11 cellular contexts compared by ENCODE assay signal in the genomic region with DNA sequence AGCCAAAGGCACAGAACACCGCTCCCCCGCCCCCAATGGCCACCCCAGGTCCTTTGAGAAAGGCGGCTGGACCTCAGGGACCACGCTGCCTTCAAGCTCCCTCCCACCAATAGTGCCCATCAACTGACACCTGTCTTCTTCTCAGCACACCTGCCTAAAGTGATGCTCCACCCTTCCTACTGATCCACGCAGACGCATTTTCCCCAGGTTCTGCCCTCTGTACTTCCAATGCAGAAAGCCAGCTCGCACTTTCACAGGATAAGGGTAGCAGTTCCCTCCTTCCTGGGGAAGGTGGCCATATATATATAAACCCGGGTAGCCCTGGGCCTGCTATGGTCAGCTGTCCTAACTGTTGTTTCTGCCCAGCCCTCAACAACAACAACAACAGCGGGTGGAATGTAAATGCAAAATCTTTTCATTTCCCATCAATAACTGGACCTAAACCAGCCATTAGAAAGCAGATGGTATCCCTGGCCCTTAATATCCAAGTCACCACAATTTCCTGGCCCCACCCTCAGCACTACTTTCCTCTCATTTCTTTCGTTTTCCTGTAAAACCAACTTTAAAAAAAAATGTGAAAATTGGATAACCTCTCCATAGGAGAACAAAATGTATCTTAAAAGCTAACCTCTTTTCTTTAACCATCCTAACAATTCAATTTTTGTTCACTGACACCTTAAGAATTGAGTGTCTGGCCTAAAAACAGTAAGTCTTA. TPM values are rescaled to one million over a fixed set of nuclear protein-coding genes. Genes with fewer than 3 reads are reported as not detected.
DNase-seq lines count a peak whose midpoint lies in the region; ATAC-seq and TF ChIP-seq lines count a peak whose summit lies in the region.
"Had no signal": no experiment of that assay in that cellular context is flagged by ENCODE, and none has a peak within 500 bp of the region (broad histone marks: within the 10 kb centered on the region; RNA-seq: fewer than 3 reads in every experiment).

No MANE protein-coding gene starts in this region.

- H3K4me3 Mint-ChIP-seq in activated T-cell treated with anti-CD3 and anti-CD28 coated beads, Interleukin-2, amount 50 U/mL, for 24 hours: peak overlapping the region; percentile 64
- H3K4me3 Mint-ChIP-seq in activated T-cell treated with anti-CD3 and anti-CD28 coated beads, Interleukin-2, amount 50 U/mL, for 72 hours: peak overlapping the region in 1 of 2 donors; percentile 65
- H3K4me3 Mint-ChIP-seq in activated B cell treated with CpG ODN at 0.5 μM for 24 hours: peak overlapping the region; percentile 11
- H3K4me3 Mint-ChIP-seq in type B pancreatic cell: peak overlapping the region; percentile 81
- no peak overlapping the region for H3K4me3 Mint-ChIP-seq in activated CD8-positive, alpha-beta T cell treated with anti-CD3 and anti-CD28 coated beads, Interleukin-2, amount 10 ng/mL, durations not matched to agents 7 days and 5 days

- no peak for ATAC-seq in activated T-cell treated with anti-CD3 and anti-CD28 coated beads, Interleukin-2, amount 50 U/mL, for 72 hours (replicated peaks in 1 of 2)
- ATAC-seq in activated B cell treated with CpG ODN at 0.5 μM for 24 hours (ENCODE audit: low read depth) (no peak), HG03460 (IDR thresholded peaks at IDR 0.05; ENCODE audit: unreplicated experiment) (no peak)
- ATAC-seq in activated CD8-positive, alpha-beta T cell treated with anti-CD3 and anti-CD28 coated beads, Interleukin-2, amount 10 ng/mL, durations not matched to agents 7 days and 5 days: no peak
- ATAC-seq: right lobe of liver had no signal

- CTCF ChIA-PET in activated B cell treated with CpG ODN at 0.5 μM for 24 hours (lab: Charles Lee): no interaction called here
- CTCF ChIA-PET in activated CD8-positive, alpha-beta T cell treated with anti-CD3 and anti-CD28 coated beads, Interleukin-2, amount 10 ng/mL, durations not matched to agents 7 days and 5 days (lab: Charles Lee): no interaction called here

- DNase-seq in activated T-cell treated with anti-CD3 and anti-CD28 coated beads, Interleukin-2, amount 50 U/mL, for 24 hours: no peak
- DNase-seq in activated T-cell treated with anti-CD3 and anti-CD28 coated beads, Interleukin-2, amount 50 U/mL, for 72 hours: no peak
- no peak for DNase-seq in activated B cell treated with CpG ODN at 0.5 μM for 24 hours
- DNase-seq in type B pancreatic cell (ENCODE audit: extremely low spot score, unreplicated experiment): no peak
- no peak for DNase-seq in NCI-H187 (lab: John Stamatoyannopoulos, UW)
- DNase-seq in activated CD8-positive, alpha-beta T cell treated with anti-CD3 and anti-CD28 coated beads, Interleukin-2, amount 10 ng/mL, durations not matched to agents 7 days and 5 days: no peak
- DNase-seq: hippocampal formation, right lobe of liver had no signal

- no peaks in the 10 kb centered on the region for H3K36me3 ChIP-seq in iPS-18a (ENCODE audit: control insufficient read depth, low read depth, low read length)
- H3K36me3 ChIP-seq: right lobe of liver had no signal

- peak overlapping the region; percentile 85 for H3K4me3 ChIP-seq in iPS-18a (ENCODE audit: low read length)

- H3K4me1 ChIP-seq in iPS-18a (ENCODE audit: control insufficient read depth, low read depth, low read length): peaks cover 21% of the 10 kb centered on the region

- H3K36me3 Mint-ChIP-seq in activated T-cell treated with anti-CD3 and anti-CD28 coated beads, Interleukin-2, amount 50 U/mL, for 24 hours (ENCODE audit: low read depth): no peaks in the 10 kb centered on the region
- H3K36me3 Mint-ChIP-seq in activated T-cell treated with anti-CD3 and anti-CD28 coated beads, Interleukin-2, amount 50 U/mL, for 72 hours (ENCODE audit: insufficient read depth in 2 of 2): peaks cover 0 to 2% of the 10 kb centered on the region in 2 donors
- H3K36me3 Mint-ChIP-seq in activated B cell treated with CpG ODN at 0.5 μM for 24 hours (ENCODE audit: low read depth): peaks cover 1% of the 10 kb centered on the region
- peaks cover 8% of the 10 kb centered on the region for H3K36me3 Mint-ChIP-seq in type B pancreatic cell
- H3K36me3 Mint-ChIP-seq in activated CD8-positive, alpha-beta T cell treated with anti-CD3 and anti-CD28 coated beads, Interleukin-2, amount 10 ng/mL, durations not matched to agents 7 days and 5 days (ENCODE audit: low read depth): no peaks in the 10 kb centered on the region

- H3K27me3 ChIP-seq in iPS-18a (ENCODE audit: control insufficient read depth, insufficient read depth, low read length): peaks cover 23% of the 10 kb centered on the region
- H3K27me3 ChIP-seq: right lobe of liver had no signal

- no peak overlapping the region for H3K27ac ChIP-seq in iPS-18a (ENCODE audit: low read length)
- H3K27ac ChIP-seq: right lobe of liver had no signal

- H3K27ac Mint-ChIP-seq in activated T-cell treated with anti-CD3 and anti-CD28 coated beads, Interleukin-2, amount 50 U/mL, for 24 hours: no peak overlapping the region
- H3K27ac Mint-ChIP-seq in activated T-cell treated with anti-CD3 and anti-CD28 coated beads, Interleukin-2, amount 50 U/mL, for 72 hours: no peak overlapping the region
- no peak overlapping the region for H3K27ac Mint-ChIP-seq in activated B cell treated with CpG ODN at 0.5 μM for 24 hours
- peak overlapping the region; percentile 75 for H3K27ac Mint-ChIP-seq in type B pancreatic cell
- H3K27ac Mint-ChIP-seq in activated CD8-positive, alpha-beta T cell treated with anti-CD3 and anti-CD28 coated beads, Interleukin-2, amount 10 ng/mL, durations not matched to agents 7 days and 5 days: no peak overlapping the region
- H3K27ac Mint-ChIP-seq: stimulated activated naive CD8-positive, alpha-beta T cell treated with anti-CD3 and anti-CD28 coated beads, Interleukin-15, Interleukin-2, amounts not matched to agents 100 ng/mL and 50 ng/mL, for 24 hours had no signal

- TF ChIP-seq CTCF in activated B cell treated with CpG ODN at 0.5 μM for 24 hours (IDR thresholded peaks at IDR 0.05) (no peak), type B pancreatic cell (conservative IDR thresholded peaks at IDR 0.05) (no peak)

- intact Hi-C loops in activated B cell treated with CpG ODN at 0.5 μM for 24 hours (cut with micrococcal nuclease): no loop called here

- no peaks in the 10 kb centered on the region for H3K9me3 ChIP-seq in iPS-18a (ENCODE audit: control insufficient read depth, low read depth, low read length)
- H3K9me3 ChIP-seq: right lobe of liver had no signal

- H3K9ac ChIP-seq in iPS-18a (ENCODE audit: low read length): peak overlapping the region; percentile 82

- peaks cover 8% of the 10 kb centered on the region for H3K4me1 Mint-ChIP-seq in activated T-cell treated with anti-CD3 and anti-CD28 coated beads, Interleukin-2, amount 50 U/mL, for 24 hours (ENCODE audit: low read depth)
- H3K4me1 Mint-ChIP-seq in activated T-cell treated with anti-CD3 and anti-CD28 coated beads, Interleukin-2, amount 50 U/mL, for 72 hours (ENCODE audit: low read depth): peaks cover 7% of the 10 kb centered on the region
- H3K4me1 Mint-ChIP-seq in activated B cell treated with CpG ODN at 0.5 μM for 24 hours: peaks cover 7% of the 10 kb centered on the region
- H3K4me1 Mint-ChIP-seq in type B pancreatic cell (ENCODE audit: unreplicated experiment): peaks cover 36% of the 10 kb centered on the region
- H3K4me1 Mint-ChIP-seq in activated CD8-positive, alpha-beta T cell treated with anti-CD3 and anti-CD28 coated beads, Interleukin-2, amount 10 ng/mL, durations not matched to agents 7 days and 5 days (ENCODE audit: low read depth): peaks cover 15% of the 10 kb centered on the region

- peaks cover 55% of the 10 kb centered on the region for H3K27me3 Mint-ChIP-seq in activated T-cell treated with anti-CD3 and anti-CD28 coated beads, Interleukin-2, amount 50 U/mL, for 24 hours
- peaks cover 54% of the 10 kb centered on the region for H3K27me3 Mint-ChIP-seq in activated T-cell treated with anti-CD3 and anti-CD28 coated beads, Interleukin-2, amount 50 U/mL, for 72 hours (ENCODE audit: low read depth)
- H3K27me3 Mint-ChIP-seq in activated B cell treated with CpG ODN at 0.5 μM for 24 hours: peaks cover 33% of the 10 kb centered on the region
- H3K27me3 Mint-ChIP-seq in type B pancreatic cell: no peaks in the 10 kb centered on the region
- H3K27me3 Mint-ChIP-seq in activated CD8-positive, alpha-beta T cell treated with anti-CD3 and anti-CD28 coated beads, Interleukin-2, amount 10 ng/mL, durations not matched to agents 7 days and 5 days (ENCODE audit: low read depth): peaks cover 34% of the 10 kb centered on the region

- POLR2A ChIA-PET in activated B cell treated with CpG ODN at 0.5 μM for 24 hours (lab: Charles Lee): interaction anchor here (0.6 kb wide), 1 partner anchor 154 kb away, joined by 3 read pairs; no protein-coding TSS in a partner anchor
- POLR2A ChIA-PET in activated CD8-positive, alpha-beta T cell treated with anti-CD3 and anti-CD28 coated beads, Interleukin-2, amount 10 ng/mL, durations not matched to agents 7 days and 5 days (lab: Charles Lee): no interaction called here

- H3K9me3 Mint-ChIP-seq in activated T-cell treated with anti-CD3 and anti-CD28 coated beads, Interleukin-2, amount 50 U/mL, for 24 hours: no peaks in the 10 kb centered on the region
- H3K9me3 Mint-ChIP-seq in activated T-cell treated with anti-CD3 and anti-CD28 coated beads, Interleukin-2, amount 50 U/mL, for 72 hours: no peaks in the 10 kb centered on the region
- H3K9me3 Mint-ChIP-seq in activated B cell treated with CpG ODN at 0.5 μM for 24 hours: no peaks in the 10 kb centered on the region
- H3K9me3 Mint-ChIP-seq in type B pancreatic cell: no peaks in the 10 kb centered on the region
- no peaks in the 10 kb centered on the region for H3K9me3 Mint-ChIP-seq in activated CD8-positive, alpha-beta T cell treated with anti-CD3 and anti-CD28 coated beads, Interleukin-2, amount 10 ng/mL, durations not matched to agents 7 days and 5 days (ENCODE audit: insufficient read depth)
- H3K9me3 Mint-ChIP-seq: stimulated activated naive CD8-positive, alpha-beta T cell treated with anti-CD3 and anti-CD28 coated beads, Interleukin-15, Interleukin-2, amounts not matched to agents 100 ng/mL and 50 ng/mL, for 24 hours had no signal

RNA-seq across cellular contexts. Expression of gene GOLM1, which starts 1.7 kb away (rescaled TPM):
- 1 to 10 TPM; 1.2 to 2.7 TPM for total RNA-seq in activated T-cell treated with anti-CD3 and anti-CD28 coated beads, Interleukin-2, amount 50 U/mL, for 72 hours
- total RNA-seq in activated B cell treated with CpG ODN at 0.5 μM for 24 hours: 0.44 and 0.80 TPM in 2 replicates
- 149 and 178 TPM in 2 replicates for total RNA-seq in type B pancreatic cell (ENCODE audit: low replicate concordance)
- 1 to 10 TPM; 1.2 to 1.7 TPM for total RNA-seq in activated CD8-positive, alpha-beta T cell treated with anti-CD3 and anti-CD28 coated beads, Interleukin-2, amount 10 ng/mL, durations not matched to agents 7 days and 5 days

Comparison
In these comparisons a context has a peak if more than half of its experiments do, and no peak if none do; other contexts are left out.
1. RNA of gene GOLM1, which starts 1.7 kb away (total RNA-seq): 149 to 178 TPM in type B pancreatic cell; 1.2 to 2.7 TPM in activated T-cell treated with anti-CD3 and anti-CD28 coated beads, Interleukin-2, amount 50 U/mL, for 72 hours, 1.2 to 1.7 TPM in activated CD8-positive, alpha-beta T cell treated with anti-CD3 and anti-CD28 coated beads, Interleukin-2, amount 10 ng/mL, durations not matched to agents 7 days and 5 days and 0.44 to 0.80 TPM in activated B cell treated with CpG ODN at 0.5 μM for 24 hours; every median in the first group is over 10 times any median in the second.